ENCODE assay signal across 1 cellular context in genomic region chr9:129495422-129496186, GRCh38.
TF ChIP-seq lines count a peak whose summit lies in the region.

No MANE protein-coding gene starts in this region.

TF ChIP-seq in A549, 52 proteins besides CTCF, POLR2A, EP300 and RAD21 (continued from another document):
- TF ChIP-seq ELK1 (IDR thresholded peaks at IDR 0.05; ENCODE audit: low read depth, low read length) (no peak), CBX8 (IDR thresholded peaks at IDR 0.05) (no peak), HOXB13 (CRISPR knock-in tag; IDR thresholded peaks at IDR 0.05; ENCODE audit: low read depth) (peak; percentile 94), HMGXB4 (CRISPR knock-in tag; IDR thresholded peaks at IDR 0.05; ENCODE audit: borderline replicate concordance) (peak; percentile 66; the same call in 1 of the 2 replicates), RFX5 (IDR thresholded peaks at IDR 0.05) (no peak), TFCP2L1 (CRISPR knock-in tag; IDR thresholded peaks at IDR 0.05) (peak; percentile 72; the same call in 1 of the 2 replicates), MAFK (IDR thresholded peaks at IDR 0.05; ENCODE audit: partially characterized antibody) (no peak), ATOH8 (CRISPR knock-in tag; IDR thresholded peaks at IDR 0.05; ENCODE audit: low read depth) (0 out of 2 replicates have a peak, but pooled peaks have one; percentile 20), RNF2 (IDR thresholded peaks at IDR 0.05; ENCODE audit: borderline replicate concordance, low read depth) (no peak), CEBPB (IDR thresholded peaks at IDR 0.05) (peak; percentile 51 to 66; a peak in 3 of 4 replicates), POLR2AphosphoS2 (conservative IDR thresholded peaks at IDR 0.05; ENCODE audit: low read length) (no peak), ZFP36 (IDR thresholded peaks at IDR 0.05; ENCODE audit: borderline replicate concordance, partially characterized antibody) (peak; percentile 67), FOXS1 (CRISPR knock-in tag; IDR thresholded peaks at IDR 0.05) (no peak), SREBF2 (IDR thresholded peaks at IDR 0.05) (no peak), CHD2 (IDR thresholded peaks at IDR 0.05; ENCODE audit: low read length, partially characterized antibody) (no peak), REST (IDR thresholded peaks at IDR 0.05) (no peak), HES2 (IDR thresholded peaks at IDR 0.05) (no peak), BCL3 (IDR thresholded peaks at IDR 0.05) (no peak), RARB (CRISPR knock-in tag; IDR thresholded peaks at IDR 0.05) (0 out of 2 replicates have a peak, but pooled peaks have one; percentile 17), FOSL2 (IDR thresholded peaks at IDR 0.05) (no peak), FOSL2 (CRISPR knock-in tag; IDR thresholded peaks at IDR 0.05) (peak; percentile 4; the same call in 1 of the 2 replicates)
